Comparison of ENCODE assay signal across 1 cellular context in the genomic region with DNA sequence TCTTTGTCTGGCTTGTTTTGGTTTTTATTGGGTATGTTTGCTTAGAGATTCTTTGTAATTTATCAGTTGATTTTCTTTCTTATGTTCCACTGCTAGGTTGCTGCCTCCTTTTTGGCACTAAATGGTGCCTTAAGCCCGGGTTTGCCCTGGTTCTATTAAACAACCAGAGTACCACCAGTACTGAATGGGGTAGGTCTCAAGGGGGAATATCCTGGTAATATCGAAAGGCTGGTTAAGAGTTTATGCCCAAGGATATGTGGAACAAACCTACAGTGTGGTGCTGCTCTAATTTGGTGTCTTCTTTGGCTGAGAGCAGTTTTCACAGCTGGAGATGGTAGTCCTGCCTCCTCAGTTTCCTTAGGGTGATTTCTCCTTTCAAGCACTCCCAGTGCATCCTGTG.
TF ChIP-seq lines count a peak whose summit lies in the region.

No MANE protein-coding gene starts in this region.

TF ChIP-seq in H1, 55 proteins besides CTCF, POLR2A, EP300 and RAD21:
- TF ChIP-seq PHF8 (conservative IDR thresholded peaks at IDR 0.05; ENCODE audit: low read depth, low read length) (no peak), SP1 (IDR thresholded peaks at IDR 0.05; ENCODE audit: low read depth, low read length) (no peak), TEAD4 (IDR thresholded peaks at IDR 0.05; ENCODE audit: low read depth, low read length) (no peak), RFX5 (IDR thresholded peaks at IDR 0.05; ENCODE audit: borderline replicate concordance, low read depth, low read length) (no peak), SAP30 (IDR thresholded peaks at IDR 0.05; ENCODE audit: insufficient read depth, insufficient replicate concordance, low read length) (no peak), GABPA (IDR thresholded peaks at IDR 0.05; ENCODE audit: borderline replicate concordance, insufficient read depth, low read length) (no peak), TAF7 (optimal IDR thresholded peaks at IDR 0.05; ENCODE audit: borderline replicate concordance, low read depth, low read length) (peak; percentile 73), CTBP2 (IDR thresholded peaks at IDR 0.05; ENCODE audit: borderline replicate concordance, insufficient read depth, insufficient read length, low read length) (no peak), HDAC2 (IDR thresholded peaks at IDR 0.05; ENCODE audit: borderline replicate concordance in 1 of 2, low read depth in 2 of 2, low read length in 2 of 2) (no peak), POLR2AphosphoS5 (IDR thresholded peaks at IDR 0.05; ENCODE audit: low read depth, low read length) (peak; percentile 41; the same call in 1 of the 2 replicates)
- TF ChIP-seq, protein P1, sequence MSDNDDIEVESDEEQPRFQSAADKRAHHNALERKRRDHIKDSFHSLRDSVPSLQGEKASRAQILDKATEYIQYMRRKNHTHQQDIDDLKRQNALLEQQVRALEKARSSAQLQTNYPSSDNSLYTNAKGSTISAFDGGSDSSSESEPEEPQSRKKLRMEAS (IDR thresholded peaks at IDR 0.05) = no peak
